Comparison of ENCODE assay signal across 21 cellular contexts in the genomic region with DNA sequence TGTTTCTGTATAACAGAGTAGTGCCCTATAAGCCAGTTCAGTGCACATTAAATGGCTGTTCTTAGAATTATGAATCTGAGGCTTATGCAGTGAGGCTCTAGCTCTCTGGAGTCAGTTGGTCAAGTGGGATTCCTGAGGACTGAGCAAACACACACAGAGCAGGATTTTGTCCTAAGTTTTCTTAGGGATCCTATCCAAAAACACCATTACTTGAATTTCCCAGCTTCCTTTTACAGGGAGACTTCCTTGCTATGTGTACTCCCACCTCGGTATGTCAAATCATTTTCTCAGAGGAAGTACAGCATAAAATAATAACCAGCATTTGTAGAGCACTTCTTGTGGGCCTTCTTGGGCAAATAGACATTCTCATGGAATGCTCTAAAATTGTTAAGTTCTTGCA.
A peak's percentile ranks its signal among the peaks of the same experiment; 100 is the strongest.
DNase-seq lines count a peak whose midpoint lies in the region; ATAC-seq, FAIRE-seq and TF ChIP-seq lines count a peak whose summit lies in the region.
"Had no signal": no experiment of that assay in that cellular context is flagged by ENCODE, and none has a peak within 500 bp of the region (broad histone marks: within the 10 kb centered on the region; RNA-seq: fewer than 3 reads in every experiment).

No MANE protein-coding gene starts in this region.

- H3K4me1 Mint-ChIP-seq in IgD-negative memory B cell (no peaks in the 10 kb centered on the region), mesothelial cell of epicardium (peaks cover 4% of the 10 kb centered on the region)
- H3K4me1 Mint-ChIP-seq: endodermal cell had no signal

- H3K4me3 Mint-ChIP-seq in IgD-negative memory B cell, result no peak overlapping the region
- H3K4me3 Mint-ChIP-seq in mesothelial cell of epicardium, result no peak overlapping the region
- H3K4me3 Mint-ChIP-seq: activated naive CD4-positive, alpha-beta T cell treated with anti-CD3 and anti-CD28 coated beads for 36 hours; endodermal cell; stimulated activated naive CD8-positive, alpha-beta T cell treated with anti-CD3 and anti-CD28 coated beads, Interleukin-15, Interleukin-2, amounts not matched to agents 100 ng/mL and 50 ng/mL, for 24 hours had no signal

- TF ChIP-seq CTCF in AG10803 (conservative IDR thresholded peaks at IDR 0.05; ENCODE audit: low read length), result no peak
- no peak for TF ChIP-seq CTCF in mesothelial cell of epicardium (IDR thresholded peaks at IDR 0.05; ENCODE audit: unreplicated experiment)

- H3K36me3 Mint-ChIP-seq in IgD-negative memory B cell, result peaks cover 1% of the 10 kb centered on the region
- H3K36me3 Mint-ChIP-seq in mesothelial cell of epicardium, result peaks cover 2% of the 10 kb centered on the region

- peak overlapping the region in 2 of 3 donors; percentile 7 to 9 for H3K27ac Mint-ChIP-seq in IgD-negative memory B cell
- peak overlapping the region; percentile 43 for H3K27ac Mint-ChIP-seq in mesothelial cell of epicardium
- H3K27ac Mint-ChIP-seq: activated naive CD4-positive, alpha-beta T cell treated with anti-CD3 and anti-CD28 coated beads for 36 hours; endodermal cell; stimulated activated naive CD8-positive, alpha-beta T cell treated with anti-CD3 and anti-CD28 coated beads, Interleukin-15, Interleukin-2, amounts not matched to agents 100 ng/mL and 50 ng/mL, for 24 hours had no signal

- no peak for FAIRE-seq in H54 (lab: Jason Lieb, UNC)
- FAIRE-seq: frontal cortex had no signal

- ATAC-seq in GM21825 (IDR thresholded peaks at IDR 0.05; ENCODE audit: unreplicated experiment), result no peak
- ATAC-seq: HCT116 had no signal

- H3K27me3 Mint-ChIP-seq in IgD-negative memory B cell (no peaks in the 10 kb centered on the region), mesothelial cell of epicardium (ENCODE audit: low read depth) (no peaks in the 10 kb centered on the region)
- H3K27me3 Mint-ChIP-seq: stimulated activated naive CD8-positive, alpha-beta T cell treated with anti-CD3 and anti-CD28 coated beads, Interleukin-15, Interleukin-2, amounts not matched to agents 100 ng/mL and 50 ng/mL, for 24 hours had no signal

- DNase-seq in AG10803 (ENCODE audit: low read depth) (peak; percentile 54), dedifferentiated amniotic fluid mesenchymal stem cell (ENCODE audit: extremely low spot score) (peak; percentile 17), mesothelial cell of epicardium (ENCODE audit: low spot score in 2 of 2, unreplicated experiment in 2 of 2) (no peak), NCI-H1930 (lab: John Stamatoyannopoulos, UW) (no peak), dermis blood vessel endothelial cell (no peak), H54 (ENCODE audit: insufficient read length, low spot score) (no peak)
- DNase-seq: activated CD4-positive, CD25-positive, alpha-beta regulatory T cell treated with anti-CD3 and anti-CD28 coated beads, Interleukin-2, amount 50 U/mL, for 72 hours; activated naive CD4-positive, alpha-beta T cell treated with anti-CD3 and anti-CD28 coated beads for 36 hours; caudate nucleus; endodermal cell; MM.1S; NCI-H2029; NCI-H524; SHP77; T-helper 9 cell; uterus had no signal

- no peak for TF ChIP-seq POLR2A in H54 (IDR thresholded peaks at IDR 0.05; ENCODE audit: low read depth, low read length)

- no peaks in the 10 kb centered on the region for H3K9me3 Mint-ChIP-seq in IgD-negative memory B cell
- H3K9me3 Mint-ChIP-seq in mesothelial cell of epicardium, result no peaks in the 10 kb centered on the region
- H3K9me3 Mint-ChIP-seq: activated naive CD4-positive, alpha-beta T cell treated with anti-CD3 and anti-CD28 coated beads for 36 hours; endodermal cell; stimulated activated naive CD8-positive, alpha-beta T cell treated with anti-CD3 and anti-CD28 coated beads, Interleukin-15, Interleukin-2, amounts not matched to agents 100 ng/mL and 50 ng/mL, for 24 hours had no signal

- H3K4me3 ChIP-seq in AG10803 (ENCODE audit: low read length), result no peak overlapping the region
- H3K4me3 ChIP-seq: uterus had no signal

Comparison
In these comparisons a context has a peak if more than half of its experiments do, and no peak if none do; other contexts are left out.
1. DNase-seq: peak in AG10803 (single experiment) and dedifferentiated amniotic fluid mesenchymal stem cell (single experiment); none in mesothelial cell of epicardium (0 of 2), NCI-H1930 (0 of 2), dermis blood vessel endothelial cell (single experiment) and H54 (single experiment).